8 cellular contexts compared by ENCODE assay signal in genomic region chr6:33585403-33586107, GRCh38. TPM values are rescaled to one million over a fixed set of nuclear protein-coding genes. Genes with fewer than 3 reads are reported as not detected.
DNase-seq lines count a peak whose midpoint lies in the region; ATAC-seq and TF ChIP-seq lines count a peak whose summit lies in the region.

No MANE protein-coding gene starts in this region.

- H3K27ac ChIP-seq in SK-N-SH (ENCODE audit: low read depth in 2 of 2, low read length in 1 of 2): no peak overlapping the region

- H3F3A ChIP-seq in SK-N-SH (replicated peaks; ENCODE audit: insufficient read depth): no peaks in the 10 kb centered on the region

- H3K27me3 ChIP-seq in MG63 (no peaks in the 10 kb centered on the region), SK-N-SH (ENCODE audit: insufficient read depth) (no peaks in the 10 kb centered on the region)

- H3K4me3 ChIP-seq in MG63 (no peak overlapping the region), SK-N-SH (ENCODE audit: low read depth in 2 of 2, low read length in 1 of 2) (peak overlapping the region in 1 of 2 experiments; percentile 35; a peak in 2 of 4 replicates)

- peak overlapping the region; percentile 82 for H3K27ac Mint-ChIP-seq in activated naive CD4-positive, alpha-beta T cell treated with anti-CD3 and anti-CD28 coated beads for 36 hours

- peak overlapping the region; percentile 43 for H3K4me2 ChIP-seq in SK-N-SH

- peak; percentile 91 for TF ChIP-seq RAD21 in SK-N-SH (IDR thresholded peaks at IDR 0.05; ENCODE audit: low read length)

- no peak overlapping the region; the same call in 1 of the 2 replicates for H2AFZ ChIP-seq in SK-N-SH (ENCODE audit: low read depth)

- TF ChIP-seq CTCF in SK-N-SH (IDR thresholded peaks at IDR 0.05): peak; percentile 95

- peak overlapping the region; percentile 66 for H3K4me3 Mint-ChIP-seq in activated naive CD4-positive, alpha-beta T cell treated with anti-CD3 and anti-CD28 coated beads for 36 hours

- H3K36me3 Mint-ChIP-seq in activated naive CD4-positive, alpha-beta T cell treated with anti-CD3 and anti-CD28 coated beads for 36 hours (ENCODE audit: low read depth): no peaks in the 10 kb centered on the region

- DNase-seq in COR-L47 (lab: John Stamatoyannopoulos, UW): peak; percentile 70
- peak; percentile 53 for DNase-seq in MG63
- peak; percentile 89 for DNase-seq in SK-N-SH
- peak; percentile 94 for DNase-seq in activated naive CD4-positive, alpha-beta T cell treated with anti-CD3 and anti-CD28 coated beads for 36 hours
- peak; percentile 16 for DNase-seq in glomerular endothelial cell (ENCODE audit: extremely low read depth, low read depth, low spot score)
- peak; percentile 73 for DNase-seq in pons (ENCODE audit: low spot score)
- DNase-seq in ureter (ENCODE audit: low spot score): peak; percentile 83

- peaks cover 7 to 19% of the 10 kb centered on the region in 2 experiments; a peak in 3 of 4 replicates for H3K4me1 ChIP-seq in SK-N-SH (ENCODE audit: control insufficient read depth in 1 of 2, insufficient read depth in 2 of 2, low read depth in 1 of 2, low read length in 1 of 2)

- H3K9ac ChIP-seq in SK-N-SH: no peak overlapping the region

- no peak for TF ChIP-seq EP300 in SK-N-SH (IDR thresholded peaks at IDR 0.05; ENCODE audit: borderline replicate concordance in 1 of 2, low read depth in 1 of 2, low read length in 1 of 2)

- no peaks in the 10 kb centered on the region for H3K9me2 ChIP-seq in SK-N-SH

- CTCF ChIA-PET in SK-N-SH (lab: Yijun Ruan, JAX): interaction anchor here (0.6 to 8.6 kb wide), 46 partner anchors 9 to 460 kb away, joined by 3 to 188 read pairs (median 4); partner anchors contain the start of genes ITPR3, SYNGAP1 and UQCC2
- CTCF ChIA-PET in activated naive CD4-positive, alpha-beta T cell treated with anti-CD3 and anti-CD28 coated beads for 36 hours (lab: Charles Lee): interaction anchor here (0.6 to 4.3 kb wide), 21 partner anchors 9 to 159 kb away, joined by 3 to 46 read pairs (median 4); partner anchors contain the start of genes ITPR3 and UQCC2

- H3K4me1 Mint-ChIP-seq in activated naive CD4-positive, alpha-beta T cell treated with anti-CD3 and anti-CD28 coated beads for 36 hours (ENCODE audit: low read depth): peaks cover 19% of the 10 kb centered on the region

- no peaks in the 10 kb centered on the region for H3K27me3 Mint-ChIP-seq in activated naive CD4-positive, alpha-beta T cell treated with anti-CD3 and anti-CD28 coated beads for 36 hours (ENCODE audit: low read depth)

- POLR2A ChIA-PET in SK-N-SH (lab: Yijun Ruan, JAX): interaction anchor here (0.6 kb wide), 1 partner anchor 636 kb away, joined by 3 read pairs; no protein-coding TSS in a partner anchor

- H4K20me1 ChIP-seq in SK-N-SH (ENCODE audit: insufficient read depth): no peaks in the 10 kb centered on the region

- H3K36me3 ChIP-seq in MG63 (no peaks in the 10 kb centered on the region), SK-N-SH (replicated peaks in 1 of 2; ENCODE audit: control insufficient read depth in 1 of 2, insufficient read depth in 2 of 2, low read length in 1 of 2) (no peaks in the 10 kb centered on the region)

- intact Hi-C loops in activated naive CD4-positive, alpha-beta T cell treated with anti-CD3 and anti-CD28 coated beads for 36 hours (cut with micrococcal nuclease): loop anchor here (1.0 kb wide), 4 partner anchors 22 to 177 kb away; no protein-coding TSS in a partner anchor

- no peaks in the 10 kb centered on the region for H3K9me3 ChIP-seq in MG63
- no peaks in the 10 kb centered on the region for H3K9me3 ChIP-seq in SK-N-SH

- H3K79me2 ChIP-seq in SK-N-SH (ENCODE audit: insufficient read depth): no peaks in the 10 kb centered on the region

- peak; percentile 52 for ATAC-seq in GM21447 (IDR thresholded peaks at IDR 0.05; ENCODE audit: unreplicated experiment)

- H3K9me3 Mint-ChIP-seq in activated naive CD4-positive, alpha-beta T cell treated with anti-CD3 and anti-CD28 coated beads for 36 hours: no peaks in the 10 kb centered on the region

- 13% methylated on average over 11 of the region's 14 CpGs for WGBS in SK-N-SH (ENCODE audit: low lambda C conversion rate)

TF ChIP-seq in SK-N-SH, 30 proteins besides CTCF, POLR2A, EP300 and RAD21 (continues in another document):
- TF ChIP-seq ELF1 (IDR thresholded peaks at IDR 0.05) (no peak), RCOR1 (IDR thresholded peaks at IDR 0.05; ENCODE audit: low read length) (no peak; the same call in 1 of the 2 replicates), FOXM1 (IDR thresholded peaks at IDR 0.05; ENCODE audit: low read depth) (no peak), NRF1 (IDR thresholded peaks at IDR 0.05; ENCODE audit: low read depth, low read length) (no peak), SMC3 (IDR thresholded peaks at IDR 0.05; ENCODE audit: low read depth, low read length) (peak; percentile 85), YY1 (IDR thresholded peaks at IDR 0.05; ENCODE audit: low read depth) (no peak), EZH2phosphoT487 (IDR thresholded peaks at IDR 0.05; ENCODE audit: borderline replicate concordance, low read depth) (no peak), FOSL2 (IDR thresholded peaks at IDR 0.05; ENCODE audit: borderline replicate concordance, low read depth) (no peak), SIN3A (IDR thresholded peaks at IDR 0.05; ENCODE audit: borderline replicate concordance, low read depth, low read length) (no peak), TAF1 (IDR thresholded peaks at IDR 0.05; ENCODE audit: borderline replicate concordance, low read depth, low read length) (no peak), CHD2 (IDR thresholded peaks at IDR 0.05; ENCODE audit: low read length, partially characterized antibody) (no peak), TEAD4 (IDR thresholded peaks at IDR 0.05; ENCODE audit: borderline replicate concordance, insufficient read depth) (no peak), GABPA (IDR thresholded peaks at IDR 0.05; ENCODE audit: low read depth) (no peak), JUND (IDR thresholded peaks at IDR 0.05) (no peak), MXI1 (IDR thresholded peaks at IDR 0.05; ENCODE audit: low read depth, low read length) (0 out of 2 replicates have a peak, but pooled peaks have one; percentile 17), MEF2A (IDR thresholded peaks at IDR 0.05; ENCODE audit: borderline replicate concordance, low read depth) (no peak), FOXJ3 (CRISPR knock-in tag; IDR thresholded peaks at IDR 0.05) (no peak)
- TF ChIP-seq, protein P1, sequence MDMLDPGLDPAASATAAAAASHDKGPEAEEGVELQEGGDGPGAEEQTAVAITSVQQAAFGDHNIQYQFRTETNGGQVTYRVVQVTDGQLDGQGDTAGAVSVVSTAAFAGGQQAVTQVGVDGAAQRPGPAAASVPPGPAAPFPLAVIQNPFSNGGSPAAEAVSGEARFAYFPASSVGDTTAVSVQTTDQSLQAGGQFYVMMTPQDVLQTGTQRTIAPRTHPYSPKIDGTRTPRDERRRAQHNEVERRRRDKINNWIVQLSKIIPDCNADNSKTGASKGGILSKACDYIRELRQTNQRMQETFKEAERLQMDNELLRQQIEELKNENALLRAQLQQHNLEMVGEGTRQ (IDR thresholded peaks at IDR 0.05; ENCODE audit: borderline replicate concordance, low read depth, low read length): peak; percentile 36; the same call in 1 of the 2 replicates
- TF ChIP-seq, protein P2, sequence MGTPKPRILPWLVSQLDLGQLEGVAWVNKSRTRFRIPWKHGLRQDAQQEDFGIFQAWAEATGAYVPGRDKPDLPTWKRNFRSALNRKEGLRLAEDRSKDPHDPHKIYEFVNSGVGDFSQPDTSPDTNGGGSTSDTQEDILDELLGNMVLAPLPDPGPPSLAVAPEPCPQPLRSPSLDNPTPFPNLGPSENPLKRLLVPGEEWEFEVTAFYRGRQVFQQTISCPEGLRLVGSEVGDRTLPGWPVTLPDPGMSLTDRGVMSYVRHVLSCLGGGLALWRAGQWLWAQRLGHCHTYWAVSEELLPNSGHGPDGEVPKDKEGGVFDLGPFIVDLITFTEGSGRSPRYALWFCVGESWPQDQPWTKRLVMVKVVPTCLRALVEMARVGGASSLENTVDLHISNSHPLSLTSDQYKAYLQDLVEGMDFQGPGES (IDR thresholded peaks at IDR 0.05; ENCODE audit: low read depth, low read length): no peak
- TF ChIP-seq, protein P3, sequence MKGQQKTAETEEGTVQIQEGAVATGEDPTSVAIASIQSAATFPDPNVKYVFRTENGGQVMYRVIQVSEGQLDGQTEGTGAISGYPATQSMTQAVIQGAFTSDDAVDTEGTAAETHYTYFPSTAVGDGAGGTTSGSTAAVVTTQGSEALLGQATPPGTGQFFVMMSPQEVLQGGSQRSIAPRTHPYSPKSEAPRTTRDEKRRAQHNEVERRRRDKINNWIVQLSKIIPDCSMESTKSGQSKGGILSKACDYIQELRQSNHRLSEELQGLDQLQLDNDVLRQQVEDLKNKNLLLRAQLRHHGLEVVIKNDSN (IDR thresholded peaks at IDR 0.05; ENCODE audit: borderline replicate concordance, low read depth): peak; percentile 61; the same call in 1 of the 2 replicates
- TF ChIP-seq, protein P4, sequence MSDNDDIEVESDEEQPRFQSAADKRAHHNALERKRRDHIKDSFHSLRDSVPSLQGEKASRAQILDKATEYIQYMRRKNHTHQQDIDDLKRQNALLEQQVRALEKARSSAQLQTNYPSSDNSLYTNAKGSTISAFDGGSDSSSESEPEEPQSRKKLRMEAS (IDR thresholded peaks at IDR 0.05; ENCODE audit: low read depth): no peak

RNA-seq across cellular contexts. Expression of gene BAK1, which starts 5.5 kb away (rescaled TPM):
- 11.7 and 21.8 TPM in 2 replicates for total RNA-seq in MG63 (2014; rRNA removed; shearing (Covaris generic); ENCODE audit: low replicate concordance)
- polyA plus RNA-seq in SK-N-SH (2012; rRNA removed): 15.4 and 21.2 TPM in 2 replicates
- polyA plus RNA-seq in SK-N-SH (2012; cell fraction: cytosol; rRNA removed): 9.1 and 14.5 TPM in 2 replicates
- 16.2 and 20.5 TPM in 2 replicates for polyA plus RNA-seq in SK-N-SH (2012; cell fraction: nucleus; rRNA removed)
- total RNA-seq in activated naive CD4-positive, alpha-beta T cell treated with anti-CD3 and anti-CD28 coated beads for 36 hours: 10 to 100 TPM; 38.3 to 41.1 TPM
- total RNA-seq in glomerular endothelial cell: 24.0 and 33.1 TPM in 2 replicates
- 27.9 TPM for total RNA-seq in ureter

RNA-seq across cellular contexts. Expression of gene ITPR3, which starts 35.6 kb away (rescaled TPM):
- total RNA-seq in MG63 (2014; rRNA removed; shearing (Covaris generic); ENCODE audit: low replicate concordance): 7.1 and 14.5 TPM in 2 replicates
- polyA plus RNA-seq in SK-N-SH (2012; rRNA removed): 4.7 and 8.1 TPM in 2 replicates
- polyA plus RNA-seq in SK-N-SH (2012; cell fraction: cytosol; rRNA removed): 1.9 and 3.7 TPM in 2 replicates
- 22.6 and 23.4 TPM in 2 replicates for polyA plus RNA-seq in SK-N-SH (2012; cell fraction: nucleus; rRNA removed)
- 10 to 100 TPM; 34.8 to 35.1 TPM for total RNA-seq in activated naive CD4-positive, alpha-beta T cell treated with anti-CD3 and anti-CD28 coated beads for 36 hours
- 66.6 and 79.7 TPM in 2 replicates for total RNA-seq in glomerular endothelial cell
- total RNA-seq in ureter: 31.3 TPM

Comparison
In these comparisons a context has a peak if more than half of its experiments do, and no peak if none do; other contexts are left out.
1. DNase-seq: peak in every context shown above with its lines; median percentile 94 in activated naive CD4-positive, alpha-beta T cell treated with anti-CD3 and anti-CD28 coated beads for 36 hours; 89 in SK-N-SH; 83 in ureter; 73 in pons; 70 in COR-L47; 53 in MG63; 16 in glomerular endothelial cell.